In the genomic region with DNA sequence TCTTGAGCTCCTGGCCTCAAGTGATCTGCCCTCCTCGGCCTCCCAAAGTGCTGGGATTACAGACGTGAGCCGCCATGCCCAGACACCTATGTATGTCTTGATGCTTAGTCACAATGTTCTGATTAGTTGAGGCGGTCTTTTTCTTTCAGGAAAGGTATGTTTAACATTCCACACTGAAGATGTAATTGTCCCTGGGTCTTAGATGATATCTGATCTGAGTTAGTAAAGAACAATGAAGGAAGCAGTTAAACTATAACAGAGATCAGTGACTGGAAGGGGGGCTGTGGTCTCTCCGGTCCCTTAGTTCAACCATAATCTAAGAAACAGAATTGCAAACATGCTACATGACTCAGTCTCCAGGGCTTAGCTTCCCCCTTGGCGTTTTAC, we compare ENCODE assay signal across 8 cellular contexts. TPM values are rescaled to one million over a fixed set of nuclear protein-coding genes. Genes with fewer than 3 reads are reported as not detected.
DNase-seq lines count a peak whose midpoint lies in the region; ATAC-seq and TF ChIP-seq lines count a peak whose summit lies in the region.

No MANE protein-coding gene starts in this region.

- H3K4me1 ChIP-seq in RWPE2 (ENCODE audit: insufficient read depth, poor library complexity, severe bottlenecking) = peaks cover 89% of the 10 kb centered on the region

- H3K4me3 Mint-ChIP-seq in progenitor cell of endocrine pancreas (ENCODE audit: low read depth) = peak overlapping the region; percentile 14

- H3K4me3 ChIP-seq in RWPE2 (ENCODE audit: severe bottlenecking) = no peak overlapping the region
- H3K4me3 ChIP-seq in epithelial cell of esophagus (ENCODE audit: low read length) = no peak overlapping the region

- peak overlapping the region; percentile 99 for H3K27ac ChIP-seq in RWPE2 (ENCODE audit: poor library complexity, severe bottlenecking)

- no peaks in the 10 kb centered on the region for H3K27me3 Mint-ChIP-seq in progenitor cell of endocrine pancreas

- H3K27ac Mint-ChIP-seq in progenitor cell of endocrine pancreas = peak overlapping the region; percentile 93

- peaks cover 49% of the 10 kb centered on the region for H3K4me1 Mint-ChIP-seq in progenitor cell of endocrine pancreas (ENCODE audit: low read depth)

- TF ChIP-seq CTCF in RWPE2 (IDR thresholded peaks at IDR 0.05; ENCODE audit: poor library complexity, severe bottlenecking) (no peak), epithelial cell of esophagus (IDR thresholded peaks at IDR 0.05; ENCODE audit: insufficient read depth, low read depth, low read length, missing control alignments) (no peak), progenitor cell of endocrine pancreas (IDR thresholded peaks at IDR 0.05; ENCODE audit: unreplicated experiment) (no peak)

- H3K9me3 ChIP-seq in RWPE2 (ENCODE audit: severe bottlenecking) = no peaks in the 10 kb centered on the region

- H3K36me3 ChIP-seq in RWPE2 (ENCODE audit: low read depth) = peaks cover 42% of the 10 kb centered on the region

- peaks cover 17% of the 10 kb centered on the region for H3K36me3 Mint-ChIP-seq in progenitor cell of endocrine pancreas (ENCODE audit: insufficient read depth)

- DNase-seq in Daoy (ENCODE audit: low read depth) (peak; percentile 79), RWPE2 (ENCODE audit: low spot score) (peak; percentile 53), epithelial cell of esophagus (ENCODE audit: low read depth) (peak; percentile 93), progenitor cell of endocrine pancreas (ENCODE audit: low spot score, unreplicated experiment) (no peak), NCI-H1436 (lab: John Stamatoyannopoulos, UW) (no peak), SK-N-DZ (ENCODE audit: low spot score) (no peak)

- ATAC-seq in RWPE2 (ENCODE audit: low read depth) (peak; percentile 73), HG02588 (IDR thresholded peaks at IDR 0.05; ENCODE audit: unreplicated experiment) (no peak), HG02884 (IDR thresholded peaks at IDR 0.05; ENCODE audit: unreplicated experiment) (no peak)

- H3K9me3 Mint-ChIP-seq in progenitor cell of endocrine pancreas (ENCODE audit: low read depth) = no peaks in the 10 kb centered on the region

- H3K27me3 ChIP-seq in RWPE2 (ENCODE audit: insufficient read depth, poor library complexity, severe bottlenecking) = no peaks in the 10 kb centered on the region

RNA-seq across cellular contexts. Expression of gene SH2D4B, which starts 31.5 kb away (rescaled TPM):
- total RNA-seq in Daoy (2014; rRNA removed; shearing (Covaris generic)) = 0.06 TPM in 1 of 2 replicates, not detected in the other
- 0.11 and 0.12 TPM in 2 replicates for total RNA-seq in progenitor cell of endocrine pancreas
- polyA plus RNA-seq in SK-N-DZ (2014; cell fraction: cytosol; rRNA removed) = not detected in 2 replicates
- polyA plus RNA-seq in SK-N-DZ (2014; cell fraction: nucleus; rRNA removed) = not detected in 2 replicates

RNA-seq across cellular contexts. Expression of gene TSPAN14, which starts 52.1 kb away (rescaled TPM):
- 19.9 and 21.0 TPM in 2 replicates for total RNA-seq in Daoy (2014; rRNA removed; shearing (Covaris generic))
- total RNA-seq in progenitor cell of endocrine pancreas = 126 TPM in 2 replicates
- polyA plus RNA-seq in SK-N-DZ (2014; cell fraction: cytosol; rRNA removed) = 34.6 and 36.3 TPM in 2 replicates
- 16.0 and 16.4 TPM in 2 replicates for polyA plus RNA-seq in SK-N-DZ (2014; cell fraction: nucleus; rRNA removed)

Comparison
In these comparisons a context has a peak if more than half of its experiments do, and no peak if none do; other contexts are left out.
1. DNase-seq: peak in Daoy (single experiment), RWPE2 (single experiment) and epithelial cell of esophagus (single experiment); none in progenitor cell of endocrine pancreas (single experiment), NCI-H1436 (single experiment) and SK-N-DZ (single experiment).